ENCODE assay signal across 8 cellular contexts in the genomic region with DNA sequence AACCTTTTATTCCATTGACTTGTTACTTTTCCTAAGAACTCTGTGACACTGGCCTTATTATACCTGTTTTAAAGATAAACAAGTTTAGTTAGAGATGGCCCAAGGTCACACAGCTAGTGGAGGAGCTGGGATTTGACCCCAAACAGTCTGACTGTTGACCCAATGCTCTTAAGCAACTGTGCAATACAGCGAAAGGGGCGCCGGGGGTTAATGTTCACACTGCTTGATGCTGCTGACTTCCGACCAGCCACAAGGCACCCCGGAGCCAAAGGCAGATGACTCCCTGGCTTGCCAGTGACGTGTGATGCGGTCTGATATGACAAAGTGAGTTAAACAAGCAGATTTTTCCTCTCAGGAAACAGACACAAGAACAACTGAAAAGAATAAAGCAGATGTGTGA. TPM values are rescaled to one million over a fixed set of nuclear protein-coding genes. Genes with fewer than 3 reads are reported as not detected.
DNase-seq lines count a peak whose midpoint lies in the region; ATAC-seq and TF ChIP-seq lines count a peak whose summit lies in the region.

No MANE protein-coding gene starts in this region.

- no peaks in the 10 kb centered on the region for H3K9me3 Mint-ChIP-seq in activated CD4-positive, alpha-beta memory T cell treated with anti-CD3 and anti-CD28 coated beads, Interleukin-2, amount 10 ng/mL, durations not matched to agents 7 days and 5 days
- no peaks in the 10 kb centered on the region for H3K9me3 Mint-ChIP-seq in nephron progenitor cell

- peak overlapping the region; percentile 67 to 81 (median 76); a peak in 21 of 22 replicates for H3K9ac ChIP-seq in BLaER1 treated with 17β-estradiol and CSF1 and Interleukin-3, amounts not matched to agents 10 nM and 100 nM
- no peak overlapping the region for H3K9ac ChIP-seq in endocrine pancreas (ENCODE audit: control insufficient read depth, insufficient read depth, low read length)

- H3K4me1 Mint-ChIP-seq in activated CD4-positive, alpha-beta memory T cell treated with anti-CD3 and anti-CD28 coated beads, Interleukin-2, amount 10 ng/mL, durations not matched to agents 7 days and 5 days = peaks cover 61% of the 10 kb centered on the region
- peaks cover 60% of the 10 kb centered on the region for H3K4me1 Mint-ChIP-seq in nephron progenitor cell

- no peak overlapping the region for H3K4me3 Mint-ChIP-seq in activated CD4-positive, alpha-beta memory T cell treated with anti-CD3 and anti-CD28 coated beads, Interleukin-2, amount 10 ng/mL, durations not matched to agents 7 days and 5 days
- H3K4me3 Mint-ChIP-seq in nephron progenitor cell = peak overlapping the region; percentile 28

- in situ Hi-C loops in KBM-7 (cut with MboI; ENCODE audit: low pct_unique_long_range_greater_than_20kb, low sequenced_read_pairs) = no loop called here

- DNase-seq in KBM-7 (peak; percentile 89), nephron progenitor cell (peak; percentile 25), NCI-H345 (lab: John Stamatoyannopoulos, UW) (no peak)
- DNase-seq in activated CD4-positive, alpha-beta memory T cell treated with anti-CD3 and anti-CD28 coated beads, Interleukin-2, amount 10 ng/mL, durations not matched to agents 7 days and 5 days = peak; percentile 82
- DNase-seq in stimulated activated naive CD4-positive, alpha-beta T cell treated with Interleukin-2 at 50 U/mL for 16 hours (lab: John Stamatoyannopoulos, UW) = peak; percentile 74

- peak overlapping the region; percentile 2 to 56 (median 48); a peak in 14 of 20 replicates for H3K4me3 ChIP-seq in BLaER1 treated with 17β-estradiol and CSF1 and Interleukin-3, amounts not matched to agents 10 nM and 100 nM
- H3K4me3 ChIP-seq in endocrine pancreas (ENCODE audit: control insufficient read depth, insufficient read depth, low read length) = peak overlapping the region; percentile 37

- peak; percentile 87 for ATAC-seq in GM21447 (IDR thresholded peaks at IDR 0.05; ENCODE audit: unreplicated experiment)

- peak overlapping the region; percentile 73 to 92 (median 88); a peak in 21 of 22 replicates for H3K27ac ChIP-seq in BLaER1 treated with 17β-estradiol and CSF1 and Interleukin-3, amounts not matched to agents 10 nM and 100 nM

- no peaks in the 10 kb centered on the region for H3K9me3 ChIP-seq in BLaER1 treated with 17β-estradiol and CSF1 and Interleukin-3, amounts not matched to agents 10 nM and 100 nM (replicated peaks in 1 of 11)
- no peaks in the 10 kb centered on the region for H3K9me3 ChIP-seq in endocrine pancreas (ENCODE audit: control insufficient read depth, low read length)

- H3K36me3 Mint-ChIP-seq in activated CD4-positive, alpha-beta memory T cell treated with anti-CD3 and anti-CD28 coated beads, Interleukin-2, amount 10 ng/mL, durations not matched to agents 7 days and 5 days (ENCODE audit: low read depth) = peaks cover 26% of the 10 kb centered on the region
- peaks cover 36% of the 10 kb centered on the region for H3K36me3 Mint-ChIP-seq in nephron progenitor cell (ENCODE audit: low read depth)

- POLR2A ChIA-PET in activated CD4-positive, alpha-beta memory T cell treated with anti-CD3 and anti-CD28 coated beads, Interleukin-2, amount 10 ng/mL, durations not matched to agents 7 days and 5 days (lab: Charles Lee) = interaction anchor here (0.6 to 3.0 kb wide), 4 partner anchors 12 to 927 kb away, joined by 4 to 25 read pairs (median 4); partner anchors contain the start of gene PIK3R1

- no peaks in the 10 kb centered on the region for H3K27me3 ChIP-seq in BLaER1 treated with 17β-estradiol and CSF1 and Interleukin-3, amounts not matched to agents 10 nM and 100 nM
- H3K27me3 ChIP-seq in endocrine pancreas (ENCODE audit: control insufficient read depth, insufficient read depth, low read length) = no peaks in the 10 kb centered on the region

- CTCF ChIA-PET in activated CD4-positive, alpha-beta memory T cell treated with anti-CD3 and anti-CD28 coated beads, Interleukin-2, amount 10 ng/mL, durations not matched to agents 7 days and 5 days (lab: Charles Lee) = interaction anchor here (0.6 to 1.3 kb wide), 2 partner anchors 22 to 23 kb away, joined by 3 to 5 read pairs; no protein-coding TSS in a partner anchor

- H3K4me1 ChIP-seq in BLaER1 treated with 17β-estradiol and CSF1 and Interleukin-3, amounts not matched to agents 10 nM and 100 nM = peaks cover 75 to 89% (median 85%) of the 10 kb centered on the region in 10 experiments
- no peaks in the 10 kb centered on the region for H3K4me1 ChIP-seq in endocrine pancreas (ENCODE audit: control insufficient read depth, insufficient read depth, low read length)

- no peaks in the 10 kb centered on the region for H3K27me3 Mint-ChIP-seq in activated CD4-positive, alpha-beta memory T cell treated with anti-CD3 and anti-CD28 coated beads, Interleukin-2, amount 10 ng/mL, durations not matched to agents 7 days and 5 days
- no peaks in the 10 kb centered on the region for H3K27me3 Mint-ChIP-seq in nephron progenitor cell (ENCODE audit: low read depth, poor library complexity)

- TF ChIP-seq CTCF in nephron progenitor cell (IDR thresholded peaks at IDR 0.05) = no peak

- H3K36me3 ChIP-seq in BLaER1 treated with 17β-estradiol and CSF1 and Interleukin-3, amounts not matched to agents 10 nM and 100 nM = peaks cover 3 to 13% (median 8%) of the 10 kb centered on the region in 11 experiments; a peak in 12 of 22 replicates
- no peaks in the 10 kb centered on the region for H3K36me3 ChIP-seq in endocrine pancreas (ENCODE audit: control insufficient read depth, insufficient read depth, low read length)

- H3K27ac Mint-ChIP-seq in activated CD4-positive, alpha-beta memory T cell treated with anti-CD3 and anti-CD28 coated beads, Interleukin-2, amount 10 ng/mL, durations not matched to agents 7 days and 5 days = peak overlapping the region; percentile 8
- peak overlapping the region; percentile 95 for H3K27ac Mint-ChIP-seq in nephron progenitor cell

- H4K20me1 ChIP-seq in BLaER1 treated with 17β-estradiol and CSF1 and Interleukin-3, amounts not matched to agents 10 nM and 100 nM = peaks cover 0 to 44% (median 0%) of the 10 kb centered on the region in 11 experiments; a peak in 6 of 22 replicates

- H3K4me2 ChIP-seq in BLaER1 treated with 17β-estradiol and CSF1 and Interleukin-3, amounts not matched to agents 10 nM and 100 nM = peak overlapping the region; percentile 76 to 92 (median 86)

RNA-seq across cellular contexts. Expression of gene PIK3R1, which starts 23.9 kb away (rescaled TPM):
- 10 to 100 TPM; 83.1 to 86.4 TPM for total RNA-seq in activated CD4-positive, alpha-beta memory T cell treated with anti-CD3 and anti-CD28 coated beads, Interleukin-2, amount 10 ng/mL, durations not matched to agents 7 days and 5 days
